Comparison of ENCODE assay signal across 15 cellular contexts in genomic region chr17:44053130-44053872, GRCh38. TPM values are rescaled to one million over a fixed set of nuclear protein-coding genes. Genes with fewer than 3 reads are reported as not detected.
DNase-seq lines count a peak whose midpoint lies in the region; ATAC-seq, FAIRE-seq and TF ChIP-seq lines count a peak whose summit lies in the region.
"Had no signal": no experiment of that assay in that cellular context is flagged by ENCODE, and none has a peak within 500 bp of the region (broad histone marks: within the 10 kb centered on the region; RNA-seq: fewer than 3 reads in every experiment).

No MANE protein-coding gene starts in this region.

- no peak overlapping the region for H3K9ac ChIP-seq in GM12878 (ENCODE audit: control insufficient read depth, insufficient read depth, low read length)
- no peak overlapping the region for H3K9ac ChIP-seq in mesenchymal stem cell (ENCODE audit: low read length)

- no peak for TF ChIP-seq EP300 in GM12878 (IDR thresholded peaks at IDR 0.05; ENCODE audit: borderline replicate concordance in 1 of 2, control insufficient read depth in 1 of 2, low read depth in 2 of 2, low read length in 2 of 2)

- H2AFZ ChIP-seq in GM12878 (ENCODE audit: control insufficient read depth, low read depth, low read length) = no peak overlapping the region
- no peak overlapping the region for H2AFZ ChIP-seq in mesenchymal stem cell (ENCODE audit: low read depth, low read length)

- H3K4me1 Mint-ChIP-seq in Caco-2 (ENCODE audit: low read depth, unreplicated experiment) = no peaks in the 10 kb centered on the region

- no peak for DNase-seq in Caco-2
- DNase-seq in NCI-H1092 treated with DMSO at 0.1 percent for 48 hours (lab: John Stamatoyannopoulos, UW) = peak; percentile 55
- DNase-seq in GM12878 (ENCODE audit: low read depth, low spot score) = no peak
- DNase-seq in mesenchymal stem cell = peak; percentile 45
- no peak for DNase-seq in cerebellar cortex (ENCODE audit: low spot score)
- no peak for DNase-seq in vagina (ENCODE audit: extremely low spot score in 2 of 2)
- DNase-seq in stimulated activated naive CD4-positive, alpha-beta T cell (lab: John Stamatoyannopoulos, UW) = no peak
- DNase-seq: activated CD4-positive, CD25-positive, alpha-beta regulatory T cell; activated T-cell treated with anti-CD3 and anti-CD28 coated beads, Interleukin-2, amount 50 U/mL, for 24 hours; CD4-positive, CD25-positive, alpha-beta regulatory T cell; hypothalamus; NCI-H526 treated with DMSO at 0.1 percent for 48 hours; SIG-M5 had no signal

- no peaks in the 10 kb centered on the region for H3K4me1 ChIP-seq in Caco-2
- no peaks in the 10 kb centered on the region for H3K4me1 ChIP-seq in GM12878 (ENCODE audit: control insufficient read depth, insufficient read depth, low read length)
- H3K4me1 ChIP-seq in mesenchymal stem cell (ENCODE audit: control insufficient read depth, insufficient read depth, low read depth, low read length) = peaks cover 2% of the 10 kb centered on the region
- no peaks in the 10 kb centered on the region for H3K4me1 ChIP-seq in vagina

- no peak overlapping the region for H2BK15ac ChIP-seq in mesenchymal stem cell (ENCODE audit: low read depth, poor library complexity, severe bottlenecking)

- H2AK5ac ChIP-seq in mesenchymal stem cell (ENCODE audit: low read length, severe bottlenecking) = no peak overlapping the region

- no peak for TF ChIP-seq POLR2A in GM12878 (IDR thresholded peaks at IDR 0.05; ENCODE audit: low read depth, low read length)
- no peak for TF ChIP-seq POLR2A in vagina (IDR thresholded peaks at IDR 0.05)

- WGBS in GM12878 (ENCODE audit: insufficient coverage, insufficient replicate concordance, low lambda C conversion rate, missing lambda C conversion rate) = 95% methylated on average over 3 of the region's 3 CpGs
- 56% methylated on average over 3 of the region's 3 CpGs for WGBS in mesenchymal stem cell

- no peak overlapping the region for H3K4me3 Mint-ChIP-seq in Caco-2 (ENCODE audit: unreplicated experiment)
- H3K4me3 Mint-ChIP-seq: activated T-cell treated with anti-CD3 and anti-CD28 coated beads, Interleukin-2, amount 50 U/mL, for 24 hours had no signal

- no peak overlapping the region for H4K91ac ChIP-seq in mesenchymal stem cell (ENCODE audit: low read length)

- H3K27ac ChIP-seq in GM12878 (ENCODE audit: control insufficient read depth, insufficient read depth) = no peak overlapping the region
- H3K27ac ChIP-seq in mesenchymal stem cell (ENCODE audit: low read length, poor library complexity, severe bottlenecking) = no peak overlapping the region
- no peak overlapping the region for H3K27ac ChIP-seq in vagina
- H3K27ac ChIP-seq: epithelial cell of prostate had no signal

- CTCF ChIA-PET in Caco-2 (lab: Charles Lee) (no interaction called here), GM12878 (lab: Yijun Ruan, JAX) (interaction anchor here (0.7 to 0.9 kb wide), 3 partner anchors 10 to 63 kb away, joined by 3 read pairs; no protein-coding TSS in a partner anchor)

- H2BK5ac ChIP-seq in mesenchymal stem cell (ENCODE audit: low read depth, low read length, poor library complexity, severe bottlenecking) = no peak overlapping the region

- H3K4me3 ChIP-seq in Caco-2 (ENCODE audit: low read depth, low read length) (no peak overlapping the region), GM12878 (no peak overlapping the region), mesenchymal stem cell (ENCODE audit: insufficient read depth in 1 of 2, low read depth in 1 of 2, low read length in 2 of 2) (no peak overlapping the region), vagina (no peak overlapping the region)

- H3K27me3 Mint-ChIP-seq in Caco-2 (ENCODE audit: insufficient read depth, unreplicated experiment) = no peaks in the 10 kb centered on the region
- H3K27me3 Mint-ChIP-seq: activated T-cell treated with anti-CD3 and anti-CD28 coated beads, Interleukin-2, amount 50 U/mL, for 24 hours; CD4-positive, CD25-positive, alpha-beta regulatory T cell had no signal

- no peaks in the 10 kb centered on the region for H3K27me3 ChIP-seq in Caco-2 (replicated peaks; ENCODE audit: control insufficient read depth, insufficient read depth, low read length)
- H3K27me3 ChIP-seq in GM12878 (replicated peaks in 1 of 2; ENCODE audit: control insufficient read depth in 2 of 2, insufficient read depth in 2 of 2, low read length in 1 of 2) = no peaks in the 10 kb centered on the region
- H3K27me3 ChIP-seq in mesenchymal stem cell (ENCODE audit: control insufficient read depth in 1 of 2, insufficient read depth in 1 of 2, low read length in 2 of 2) = no peaks in the 10 kb centered on the region
- H3K27me3 ChIP-seq in vagina = no peaks in the 10 kb centered on the region

- no peak overlapping the region for H2BK120ac ChIP-seq in mesenchymal stem cell (ENCODE audit: low read depth, low read length)

- BruUV-seq in Caco-2 (replicated peaks; lab: Mats Ljungman, UMichigan) (TSS peak; percentile 23), GM12878 (replicated peaks; lab: Mats Ljungman, UMichigan) (TSS peak; percentile 63)

- no peak overlapping the region for H3K23ac ChIP-seq in mesenchymal stem cell (ENCODE audit: low read length in 2 of 2)

- H3K27ac Mint-ChIP-seq in Caco-2 (ENCODE audit: unreplicated experiment) = no peak overlapping the region

- H2BK12ac ChIP-seq in mesenchymal stem cell (ENCODE audit: low read length in 2 of 2) = no peak overlapping the region

- RAD21 ChIA-PET in GM12878 (lab: Charles Lee; ENCODE audit: unreplicated experiment) = no interaction called here

- SMC1A ChIA-PET in GM12878 (lab: Charles Lee; ENCODE audit: uncharacterized antibody, unreplicated experiment) = no interaction called here

- in situ Hi-C loops in GM12878 (cut with MboI) = no loop called here

- H3K36me3 ChIP-seq in Caco-2 (ENCODE audit: control insufficient read depth, insufficient read depth, low read length) (peaks cover 3% of the 10 kb centered on the region), GM12878 (ENCODE audit: control insufficient read depth in 2 of 2, insufficient read depth in 2 of 2, low read length in 1 of 2) (peaks cover 21 to 23% of the 10 kb centered on the region in 2 experiments), mesenchymal stem cell (ENCODE audit: control insufficient read depth in 1 of 2, insufficient read depth in 2 of 2, low read depth in 1 of 2, low read length in 2 of 2) (peaks cover 65 to 69% of the 10 kb centered on the region in 2 experiments), vagina (peaks cover 0 to 34% of the 10 kb centered on the region in 2 donors)

- H3K4ac ChIP-seq in mesenchymal stem cell (ENCODE audit: low read depth in 1 of 2, low read length in 2 of 2) = no peak overlapping the region

- ATAC-seq in GM12878 (no peak), HG03354 (IDR thresholded peaks at IDR 0.05; ENCODE audit: poor library complexity, severe bottlenecking, unreplicated experiment) (no peak)

- peaks cover 95% of the 10 kb centered on the region for H3K36me3 Mint-ChIP-seq in Caco-2 (ENCODE audit: insufficient read depth, unreplicated experiment)

- peaks cover 12% of the 10 kb centered on the region for H3K79me2 ChIP-seq in GM12878 (ENCODE audit: control insufficient read depth, insufficient read depth, low read length)

- POLR2A ChIA-PET in Caco-2 (lab: Charles Lee) (no interaction called here), GM12878 (lab: Charles Lee) (no interaction called here)

- no peak for TF ChIP-seq CTCF in Caco-2 (IDR thresholded peaks at IDR 0.05; ENCODE audit: insufficient read depth in 1 of 2, low read depth in 1 of 2, low read length in 1 of 2, severe bottlenecking in 1 of 2, unreplicated experiment in 1 of 2)
- no peak for TF ChIP-seq CTCF in GM12878 (IDR thresholded peaks at IDR 0.05 in 2 of 3, conservative IDR thresholded peaks at IDR 0.05 in 1 of 3; ENCODE audit: control insufficient read depth in 2 of 3, extremely low read depth in 1 of 3, insufficient read depth in 1 of 3, low read depth in 3 of 3, low read length in 3 of 3)
- no peak for TF ChIP-seq CTCF in vagina (IDR thresholded peaks at IDR 0.05)

- H4K20me1 ChIP-seq in GM12878 (ENCODE audit: control insufficient read depth, insufficient read depth) = no peaks in the 10 kb centered on the region

- FAIRE-seq in GM12878 (lab: Jason Lieb, UNC) = no peak

- H3K9me3 ChIP-seq in Caco-2 = no peaks in the 10 kb centered on the region
- no peaks in the 10 kb centered on the region; the same call in 2 of the 3 replicates for H3K9me3 ChIP-seq in GM12878 (replicated peaks; ENCODE audit: control insufficient read depth, insufficient read depth, low read length)
- H3K9me3 ChIP-seq in mesenchymal stem cell (ENCODE audit: control insufficient read depth, low read length) = no peaks in the 10 kb centered on the region
- H3K9me3 ChIP-seq in vagina = no peaks in the 10 kb centered on the region

- no peaks in the 10 kb centered on the region for H3K9me3 Mint-ChIP-seq in Caco-2 (ENCODE audit: unreplicated experiment)
- H3K9me3 Mint-ChIP-seq: activated T-cell treated with anti-CD3 and anti-CD28 coated beads, Interleukin-2, amount 50 U/mL, for 24 hours; CD4-positive, CD25-positive, alpha-beta regulatory T cell had no signal

- peaks cover 18% of the 10 kb centered on the region for H3K79me1 ChIP-seq in mesenchymal stem cell (replicated peaks; ENCODE audit: low read length, poor library complexity, severe bottlenecking)

- TF ChIP-seq RAD21 in GM12878 (IDR thresholded peaks at IDR 0.05; ENCODE audit: insufficient read depth, low read depth, low read length) = no peak

- H3K18ac ChIP-seq in mesenchymal stem cell (ENCODE audit: low read depth in 1 of 2, low read length in 2 of 2) = no peak overlapping the region

- no peak overlapping the region for H4K8ac ChIP-seq in mesenchymal stem cell (ENCODE audit: low read length)

- no peak overlapping the region for H3K14ac ChIP-seq in mesenchymal stem cell (ENCODE audit: low read length in 2 of 2)

- H3K4me2 ChIP-seq in GM12878 (ENCODE audit: control insufficient read depth, insufficient read depth) = no peak overlapping the region
- H3K4me2 ChIP-seq in mesenchymal stem cell (ENCODE audit: low read length, poor library complexity, severe bottlenecking) = no peak overlapping the region

- intact Hi-C loops in Caco-2 (cut with micrococcal nuclease; ENCODE audit: unreplicated experiment) (no loop called here), GM12878 (cut with micrococcal nuclease; ENCODE audit: unreplicated experiment) (no loop called here), vagina (cut with DNase I) (no loop called here)

RNA-seq across cellular contexts. Expression of gene LSM12, which starts 13.2 kb away (rescaled TPM):
- 83.1 and 85.5 TPM in 2 replicates for total RNA-seq in Caco-2 (2022)
- 15.5 and 19.4 TPM in 2 replicates for total RNA-seq in GM12878 (2013; cell fraction: nucleolus; rRNA removed)
- 56.3 and 60.9 TPM in 2 replicates for total RNA-seq in GM12878 (2014; rRNA removed)
- total RNA-seq in GM12878 (2014; rRNA removed; fragmentation: Illumina TruSeq; extraction: Trizol) = 61.4 and 66.1 TPM in 2 replicates
- 74.0 and 75.6 TPM in 2 replicates for total RNA-seq in GM12878 (2021)
- polyA plus RNA-seq in GM12878 (2011; ENCODE audit: low read depth) = 30.4 TPM
- 63.5 and 66.5 TPM in 2 replicates for polyA plus RNA-seq in GM12878 (2011; rRNA removed)
- polyA plus RNA-seq in GM12878 (2011; cell fraction: cytosol; rRNA removed) = 56.2 and 57.3 TPM in 2 replicates
- 21.2 and 23.1 TPM in 2 replicates for polyA plus RNA-seq in GM12878 (2011; cell fraction: nucleus; rRNA removed)
- 36.7 and 44.6 TPM in 2 replicates for polyA plus RNA-seq in GM12878 (2012)
- 87.8 and 94.6 TPM in 2 replicates for polyA plus RNA-seq in GM12878 (2014; fragmentation: Illumina TruSeq; extraction: Trizol)
- 100 to 1,000 TPM in 1 of 2 experiments, 10 to 100 TPM in 1; 51.1 to 206 TPM for polyA plus RNA-seq in GM12878 (2014; fragmentation: Nextera tagmentation; extraction: Ambion mirVana)
- polyA plus RNA-seq in GM12878 (2014; rRNA removed) = 50.6 and 57.3 TPM in 2 replicates
- 100 to 1,000 TPM; 131 to 132 TPM for polyA plus RNA-seq in GM12878 (2016; fragmentation: Nextera tagmentation; extraction: Ambion mirVana)
- 75.6 and 90.0 TPM in 2 replicates for polyA minus RNA-seq in GM12878 (2011; rRNA and poly(A)+ RNA removed)
- 29.1 and 33.5 TPM in 2 replicates for polyA minus RNA-seq in GM12878 (2011; cell fraction: cytosol; rRNA and poly(A)+ RNA removed)
- polyA minus RNA-seq in GM12878 (2011; cell fraction: nucleus; rRNA and poly(A)+ RNA removed) = 9.8 and 16.6 TPM in 2 replicates
- 74.2 TPM for polyA plus RNA-seq in mesenchymal stem cell (2013, experiment 1 of 2)
- 73.4 TPM for polyA plus RNA-seq in mesenchymal stem cell (2013, experiment 2 of 2)
- total RNA-seq in vagina = 27.3 TPM

RNA-seq across cellular contexts. Expression of gene G6PC3, which starts 17.2 kb away (rescaled TPM):
- 60.1 and 64.5 TPM in 2 replicates for total RNA-seq in Caco-2 (2022)
- 30.8 and 38.5 TPM in 2 replicates for total RNA-seq in GM12878 (2013; cell fraction: nucleolus; rRNA removed)
- total RNA-seq in GM12878 (2014; rRNA removed) = 35.8 and 36.8 TPM in 2 replicates
- 19.8 and 20.8 TPM in 2 replicates for total RNA-seq in GM12878 (2014; rRNA removed; fragmentation: Illumina TruSeq; extraction: Trizol)
- 49.9 and 51.8 TPM in 2 replicates for total RNA-seq in GM12878 (2021)
- 16.4 TPM for polyA plus RNA-seq in GM12878 (2011; ENCODE audit: low read depth)
- polyA plus RNA-seq in GM12878 (2011; rRNA removed) = 13.3 and 24.5 TPM in 2 replicates
- 48.6 and 72.9 TPM in 2 replicates for polyA plus RNA-seq in GM12878 (2011; cell fraction: cytosol; rRNA removed)
- 22.6 and 24.8 TPM in 2 replicates for polyA plus RNA-seq in GM12878 (2011; cell fraction: nucleus; rRNA removed)
- polyA plus RNA-seq in GM12878 (2012) = 35.0 and 49.7 TPM in 2 replicates
- polyA plus RNA-seq in GM12878 (2014; fragmentation: Illumina TruSeq; extraction: Trizol) = 20.7 and 49.2 TPM in 2 replicates
- 10 to 100 TPM; 13.0 to 18.2 TPM for polyA plus RNA-seq in GM12878 (2014; fragmentation: Nextera tagmentation; extraction: Ambion mirVana)
- 69.1 and 71.7 TPM in 2 replicates for polyA plus RNA-seq in GM12878 (2014; rRNA removed)
- polyA plus RNA-seq in GM12878 (2016; fragmentation: Nextera tagmentation; extraction: Ambion mirVana) = 10 to 100 TPM; 81.6 to 93.7 TPM
- 29.5 and 57.0 TPM in 2 replicates for polyA minus RNA-seq in GM12878 (2011; rRNA and poly(A)+ RNA removed)
- polyA minus RNA-seq in GM12878 (2011; cell fraction: cytosol; rRNA and poly(A)+ RNA removed) = 11.4 and 16.8 TPM in 2 replicates
- polyA minus RNA-seq in GM12878 (2011; cell fraction: nucleus; rRNA and poly(A)+ RNA removed) = 18.3 and 33.5 TPM in 2 replicates
- 158 TPM for polyA plus RNA-seq in mesenchymal stem cell (2013, experiment 1 of 2)
- polyA plus RNA-seq in mesenchymal stem cell (2013, experiment 2 of 2) = 165 TPM
- total RNA-seq in vagina = 44.0 TPM

RNA-seq across cellular contexts. Expression of gene TMEM101, which starts 38.5 kb away (rescaled TPM):
- 41.7 and 43.5 TPM in 2 replicates for total RNA-seq in Caco-2 (2022)
- 37.1 and 41.1 TPM in 2 replicates for total RNA-seq in GM12878 (2013; cell fraction: nucleolus; rRNA removed)
- 43.8 and 48.7 TPM in 2 replicates for total RNA-seq in GM12878 (2014; rRNA removed)
- 25.0 and 25.3 TPM in 2 replicates for total RNA-seq in GM12878 (2014; rRNA removed; fragmentation: Illumina TruSeq; extraction: Trizol)
- 34.6 and 36.6 TPM in 2 replicates for total RNA-seq in GM12878 (2021)
- polyA plus RNA-seq in GM12878 (2011; ENCODE audit: low read depth) = 18.4 TPM
- polyA plus RNA-seq in GM12878 (2011; rRNA removed) = 19.9 and 27.8 TPM in 2 replicates
- 44.0 and 54.5 TPM in 2 replicates for polyA plus RNA-seq in GM12878 (2011; cell fraction: cytosol; rRNA removed)
- polyA plus RNA-seq in GM12878 (2011; cell fraction: nucleus; rRNA removed) = 21.5 and 23.8 TPM in 2 replicates
- 39.7 and 39.9 TPM in 2 replicates for polyA plus RNA-seq in GM12878 (2012)
- polyA plus RNA-seq in GM12878 (2014; fragmentation: Illumina TruSeq; extraction: Trizol) = 14.7 and 18.4 TPM in 2 replicates
- 10 to 100 TPM; 70.0 to 72.5 TPM for polyA plus RNA-seq in GM12878 (2014; fragmentation: Nextera tagmentation; extraction: Ambion mirVana)
- polyA plus RNA-seq in GM12878 (2014; rRNA removed) = 39.2 and 47.3 TPM in 2 replicates
- polyA plus RNA-seq in GM12878 (2016; fragmentation: Nextera tagmentation; extraction: Ambion mirVana) = 10 to 100 TPM; 30.1 to 35.2 TPM
- 36.9 and 62.2 TPM in 2 replicates for polyA minus RNA-seq in GM12878 (2011; rRNA and poly(A)+ RNA removed)
- 14.7 and 14.9 TPM in 2 replicates for polyA minus RNA-seq in GM12878 (2011; cell fraction: cytosol; rRNA and poly(A)+ RNA removed)
- 11.1 and 14.8 TPM in 2 replicates for polyA minus RNA-seq in GM12878 (2011; cell fraction: nucleus; rRNA and poly(A)+ RNA removed)
- 21.7 TPM for polyA plus RNA-seq in mesenchymal stem cell (2013, experiment 1 of 2)
- polyA plus RNA-seq in mesenchymal stem cell (2013, experiment 2 of 2) = 22.1 TPM
- total RNA-seq in vagina = 33.6 TPM

RNA-seq across cellular contexts. Expression of gene NAGS, which starts 48.9 kb away (rescaled TPM):
- total RNA-seq in Caco-2 (2022) = 0.42 and 0.50 TPM in 2 replicates
- 0.75 and 1.5 TPM in 2 replicates for total RNA-seq in GM12878 (2013; cell fraction: nucleolus; rRNA removed)
- total RNA-seq in GM12878 (2014; rRNA removed) = 0.65 and 0.90 TPM in 2 replicates
- 0.46 and 0.58 TPM in 2 replicates for total RNA-seq in GM12878 (2014; rRNA removed; fragmentation: Illumina TruSeq; extraction: Trizol)
- 0.64 TPM in 2 replicates for total RNA-seq in GM12878 (2021)
- polyA plus RNA-seq in GM12878 (2011; ENCODE audit: low read depth) = 0.21 TPM
- polyA plus RNA-seq in GM12878 (2011; rRNA removed) = 0.58 and 0.80 TPM in 2 replicates
- 0.70 and 1.3 TPM in 2 replicates for polyA plus RNA-seq in GM12878 (2011; cell fraction: cytosol; rRNA removed)
- 0.57 and 0.87 TPM in 2 replicates for polyA plus RNA-seq in GM12878 (2011; cell fraction: nucleus; rRNA removed)
- polyA plus RNA-seq in GM12878 (2012) = 0.39 and 0.77 TPM in 2 replicates
- 0.53 TPM in 1 of 2 replicates, not detected in the other for polyA plus RNA-seq in GM12878 (2014; fragmentation: Illumina TruSeq; extraction: Trizol)
- polyA plus RNA-seq in GM12878 (2014; fragmentation: Nextera tagmentation; extraction: Ambion mirVana) = under 1 TPM in 1 of 2 experiments, not detected in 1; 0.11 TPM
- polyA plus RNA-seq in GM12878 (2014; rRNA removed) = 0.38 and 0.55 TPM in 2 replicates
- 1 to 10 TPM in 1 of 2 experiments, under 1 TPM in 1; 0.72 to 1.6 TPM for polyA plus RNA-seq in GM12878 (2016; fragmentation: Nextera tagmentation; extraction: Ambion mirVana)
- 0.66 and 1.2 TPM in 2 replicates for polyA minus RNA-seq in GM12878 (2011; rRNA and poly(A)+ RNA removed)
- 0.42 TPM in 1 of 2 replicates, not detected in the other for polyA minus RNA-seq in GM12878 (2011; cell fraction: cytosol; rRNA and poly(A)+ RNA removed)
- polyA minus RNA-seq in GM12878 (2011; cell fraction: nucleus; rRNA and poly(A)+ RNA removed) = 0.96 and 0.97 TPM in 2 replicates
- polyA plus RNA-seq in mesenchymal stem cell (2013, experiment 1 of 2) = 0.86 TPM
- 0.96 TPM for polyA plus RNA-seq in mesenchymal stem cell (2013, experiment 2 of 2)
- 4.9 TPM for total RNA-seq in vagina

Comparison
In these comparisons a context has a peak if more than half of its experiments do, and no peak if none do; other contexts are left out.
1. DNase-seq: peak in NCI-H1092 treated with DMSO at 0.1 percent for 48 hours (single experiment) and mesenchymal stem cell (single experiment); none in Caco-2 (0 of 2), GM12878 (single experiment), cerebellar cortex (single experiment), vagina (0 of 2) and stimulated activated naive CD4-positive, alpha-beta T cell (0 of 6).